In genomic region chr2:102109016-102109415, GRCh38 we compare ENCODE assay signal across 22 cellular contexts.
"Had no signal": no experiment of that assay in that cellular context is flagged by ENCODE, and none has a peak within 500 bp of the region (broad histone marks: within the 10 kb centered on the region; RNA-seq: fewer than 3 reads in every experiment).

No MANE protein-coding gene starts in this region.

- H3K36me3 ChIP-seq: left ventricle myocardium inferior, thoracic aorta, uterus, WERI-Rb-1 had no signal

- H3K4me1 ChIP-seq: uterus had no signal

- H3K4me3 ChIP-seq: body of pancreas, coronary artery, dorsolateral prefrontal cortex, left ventricle myocardium inferior, skin epidermis, thoracic aorta, uterus had no signal

- H3K9me3 ChIP-seq: body of pancreas, left ventricle myocardium inferior, thoracic aorta, uterus had no signal

- ATAC-seq: activated CD4-positive, CD25-positive, alpha-beta regulatory T cell treated with anti-CD3 and anti-CD28 coated beads, Interleukin-2, amount 50 U/mL, for 24 hours; activated CD8-positive, alpha-beta T cell treated with anti-CD3 and anti-CD28 coated beads for 36 hours; activated naive CD4-positive, alpha-beta T cell treated with anti-CD3 and anti-CD28 coated beads, Interleukin-2, amount 50 U/mL, for 72 hours; activated T-cell treated with anti-CD3 and anti-CD28 coated beads, Interleukin-2, amount 50 U/mL, for 4 hours; body of pancreas; effector memory CD8-positive, alpha-beta T cell; sciatic nerve had no signal

- DNase-seq: activated CD4-positive, alpha-beta T cell treated with anti-CD3 and anti-CD28 coated beads for 48 hours; activated CD8-positive, alpha-beta T cell treated with anti-CD3 and anti-CD28 coated beads for 36 hours; activated T-cell treated with anti-CD3 and anti-CD28 coated beads, Interleukin-2, amount 50 U/mL, for 4 hours; aorta; body of pancreas; dorsolateral prefrontal cortex; effector memory CD8-positive, alpha-beta T cell; erythroblast; foreskin melanocyte; islet precursor cell; left ventricle myocardium inferior; stimulated activated CD4-positive, alpha-beta T cell treated with anti-CD3 and anti-CD28 coated beads, Interleukin-12 subunit alpha, Interleukin-12 subunit beta, amount 100 ng/mL, for 4 hours; stimulated activated CD4-positive, alpha-beta T cell treated with anti-CD3 and anti-CD28 coated beads, Interleukin-4, amount 100 ng/mL, for 1 hour; T-helper 1 cell; uterus; WERI-Rb-1 had no signal

- H3K27ac ChIP-seq: coronary artery, dorsolateral prefrontal cortex, left ventricle myocardium inferior, thoracic aorta, uterus, WERI-Rb-1 had no signal

- H3K27me3 ChIP-seq: body of pancreas, dorsolateral prefrontal cortex, uterus had no signal
